Comparison of ENCODE assay signal across 8 cellular contexts in the genomic region with DNA sequence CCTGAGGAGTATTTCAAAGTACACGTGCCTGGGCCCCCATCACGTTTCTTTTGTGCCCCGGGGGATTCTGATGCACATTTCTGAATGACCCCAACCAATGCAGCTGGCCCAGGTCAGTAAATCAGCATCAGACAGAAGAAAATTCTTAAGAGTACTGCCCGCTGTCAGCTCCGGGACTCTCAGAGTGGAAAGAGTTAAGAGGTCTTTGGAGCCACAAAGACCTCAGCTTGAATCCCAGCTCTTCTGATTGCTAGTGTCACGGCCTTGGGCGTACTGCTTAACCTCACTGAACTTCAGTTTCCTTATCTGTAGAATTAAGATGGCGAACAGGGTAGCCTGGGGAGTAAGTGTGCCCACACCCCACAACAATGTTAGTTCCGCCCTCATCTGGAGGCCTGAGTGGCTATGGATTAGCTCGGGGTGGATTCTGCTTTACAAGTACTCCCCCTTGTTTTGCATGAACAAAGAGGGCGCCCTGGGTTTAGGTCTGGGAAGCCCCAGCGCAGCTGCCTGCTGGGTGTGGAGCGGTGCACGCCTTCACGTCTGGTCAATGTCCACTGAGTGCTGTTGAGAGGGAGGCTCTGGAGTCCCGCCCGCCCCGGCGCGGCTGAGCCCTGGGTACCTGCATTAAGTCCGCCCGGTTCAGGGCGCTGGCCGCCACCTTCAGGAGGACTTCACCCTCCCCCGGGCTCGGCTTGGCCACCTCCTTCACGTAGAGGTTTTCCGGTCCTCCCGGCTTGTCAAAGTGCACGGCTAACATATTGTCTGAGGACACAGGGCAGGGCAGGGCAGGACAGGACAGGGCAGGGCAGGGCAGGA. TPM values are rescaled to one million over a fixed set of nuclear protein-coding genes. Genes with fewer than 3 reads are reported as not detected.
DNase-seq lines count a peak whose midpoint lies in the region; ATAC-seq and TF ChIP-seq lines count a peak whose summit lies in the region.

No MANE protein-coding gene starts in this region.

- H3K4me3 Mint-ChIP-seq in activated T-cell treated with anti-CD3 and anti-CD28 coated beads, Interleukin-2, amount 50 U/mL, for 72 hours = peak overlapping the region; percentile 93
- peak overlapping the region; percentile 93 for H3K4me3 Mint-ChIP-seq in osteocyte (ENCODE audit: unreplicated experiment)

- H3K4me1 Mint-ChIP-seq in activated T-cell treated with anti-CD3 and anti-CD28 coated beads, Interleukin-2, amount 50 U/mL, for 72 hours (ENCODE audit: low read depth) = peaks cover 8% of the 10 kb centered on the region
- peaks cover 20% of the 10 kb centered on the region for H3K4me1 Mint-ChIP-seq in osteocyte (ENCODE audit: unreplicated experiment)

- H3K9me3 Mint-ChIP-seq in activated T-cell treated with anti-CD3 and anti-CD28 coated beads, Interleukin-2, amount 50 U/mL, for 72 hours = no peaks in the 10 kb centered on the region
- no peaks in the 10 kb centered on the region for H3K9me3 Mint-ChIP-seq in osteocyte (ENCODE audit: unreplicated experiment)

- peak in 1 of 2 donors; percentile 5 for TF ChIP-seq POLR2A in gastroesophageal sphincter (IDR thresholded peaks at IDR 0.05)

- peaks cover 0 to 2% of the 10 kb centered on the region in 2 donors for H3K36me3 Mint-ChIP-seq in activated T-cell treated with anti-CD3 and anti-CD28 coated beads, Interleukin-2, amount 50 U/mL, for 72 hours (ENCODE audit: insufficient read depth in 2 of 2)
- H3K36me3 Mint-ChIP-seq in osteocyte (ENCODE audit: unreplicated experiment) = peaks cover 17% of the 10 kb centered on the region

- DNase-seq in DMS 273 treated with DMSO at 0.1 percent for 48 hours (lab: John Stamatoyannopoulos, UW) (peak; percentile 28), GM19238 (ENCODE audit: insufficient read length, low spot score) (peak; percentile 73), NCI-H2227 treated with DMSO at 0.1 percent for 48 hours (lab: John Stamatoyannopoulos, UW) (peak; percentile 90), osteocyte (ENCODE audit: extremely low spot score, unreplicated experiment) (no peak), T1000 (lab: John Stamatoyannopoulos, UW) (no peak)
- DNase-seq in activated T-cell treated with anti-CD3 and anti-CD28 coated beads, Interleukin-2, amount 50 U/mL, for 72 hours = peak in 1 of 2 donors; percentile 66

- H3K4me3 ChIP-seq in gastroesophageal sphincter = peak overlapping the region; percentile 42 to 63

- no peaks in the 10 kb centered on the region for H3K27me3 ChIP-seq in gastroesophageal sphincter

- TF ChIP-seq CTCF in gastroesophageal sphincter (IDR thresholded peaks at IDR 0.05) (no peak), osteocyte (IDR thresholded peaks at IDR 0.05) (no peak)

- H3K27ac ChIP-seq in gastroesophageal sphincter = peak overlapping the region; percentile 47 to 96 (median 90)

- H3K27ac Mint-ChIP-seq in activated T-cell treated with anti-CD3 and anti-CD28 coated beads, Interleukin-2, amount 50 U/mL, for 72 hours = no peak overlapping the region
- peak overlapping the region; percentile 95 for H3K27ac Mint-ChIP-seq in osteocyte (ENCODE audit: unreplicated experiment)

- peaks cover 0 to 61% of the 10 kb centered on the region in 2 donors for H3K36me3 ChIP-seq in gastroesophageal sphincter

- WGBS in gastroesophageal sphincter (ENCODE audit: low coverage in 1 of 2), 2 donors = 11% methylated on average over 3 of the region's 30 CpGs; no CpG with 5 or more reads in 1 of the 2 donors

- H3K27me3 Mint-ChIP-seq in activated T-cell treated with anti-CD3 and anti-CD28 coated beads, Interleukin-2, amount 50 U/mL, for 72 hours (ENCODE audit: low read depth) = no peaks in the 10 kb centered on the region
- H3K27me3 Mint-ChIP-seq in osteocyte (ENCODE audit: unreplicated experiment) = no peaks in the 10 kb centered on the region

- peak; percentile 77 for ATAC-seq in HG03196 (IDR thresholded peaks at IDR 0.05; ENCODE audit: unreplicated experiment)
- peak; percentile 68 to 70 for ATAC-seq in activated T-cell treated with anti-CD3 and anti-CD28 coated beads, Interleukin-2, amount 50 U/mL, for 72 hours (replicated peaks in 1 of 2)
- peak; percentile 46 for ATAC-seq in gastroesophageal sphincter

- no peak for TF ChIP-seq EP300 in gastroesophageal sphincter (IDR thresholded peaks at IDR 0.05)

- peaks cover 0 to 24% (median 11%) of the 10 kb centered on the region in 3 donors for H3K4me1 ChIP-seq in gastroesophageal sphincter

- no peaks in the 10 kb centered on the region for H3K9me3 ChIP-seq in gastroesophageal sphincter

RNA-seq across cellular contexts. Expression of gene TP53I3, which starts 0.9 kb away (rescaled TPM):
- total RNA-seq in activated T-cell treated with anti-CD3 and anti-CD28 coated beads, Interleukin-2, amount 50 U/mL, for 72 hours = 1 to 10 TPM; 1.8 to 4.0 TPM
- total RNA-seq in gastroesophageal sphincter (10 to 100 TPM in 1 of 4 donors, 1 to 10 TPM in 3; 5.6 to 10.1 (median 8.9) TPM), osteocyte (44.4 and 45.9 TPM in 2 replicates)

RNA-seq across cellular contexts. Expression of gene SF3B6, which starts 7.7 kb away (rescaled TPM):
- 100 to 1,000 TPM; 110 to 115 TPM for total RNA-seq in activated T-cell treated with anti-CD3 and anti-CD28 coated beads, Interleukin-2, amount 50 U/mL, for 72 hours
- total RNA-seq in gastroesophageal sphincter = 100 to 1,000 TPM in 3 of 4 donors, 10 to 100 TPM in 1; 96.8 to 128 (median 115) TPM
- total RNA-seq in osteocyte = 89.5 and 91.4 TPM in 2 replicates

RNA-seq across cellular contexts. Expression of gene FKBP1B, which starts 34.2 kb away (rescaled TPM):
- 1 to 10 TPM; 2.2 to 4.2 TPM for total RNA-seq in activated T-cell treated with anti-CD3 and anti-CD28 coated beads, Interleukin-2, amount 50 U/mL, for 72 hours
- 1 to 10 TPM; 2.3 to 8.6 (median 5.5) TPM for total RNA-seq in gastroesophageal sphincter
- 12.6 and 12.7 TPM in 2 replicates for total RNA-seq in osteocyte

RNA-seq across cellular contexts. Expression of gene WDCP, which starts 36.6 kb away (rescaled TPM):
- 10 to 100 TPM; 14.9 to 17.7 TPM for total RNA-seq in activated T-cell treated with anti-CD3 and anti-CD28 coated beads, Interleukin-2, amount 50 U/mL, for 72 hours
- total RNA-seq in gastroesophageal sphincter (1 to 10 TPM; 5.9 to 7.3 (median 6.4) TPM), osteocyte (9.6 and 12.4 TPM in 2 replicates)

RNA-seq across cellular contexts. Expression of gene PFN4, which starts 39.4 kb away (rescaled TPM):
- total RNA-seq in activated T-cell treated with anti-CD3 and anti-CD28 coated beads, Interleukin-2, amount 50 U/mL, for 72 hours = under 1 TPM; 0.29 to 0.72 TPM
- under 1 TPM in 1 of 4 donors, not detected in 3; 0.94 TPM for total RNA-seq in gastroesophageal sphincter
- total RNA-seq in osteocyte = 1.4 and 1.9 TPM in 2 replicates

Comparison
In these comparisons a context has a peak if more than half of its experiments do, and no peak if none do; other contexts are left out.
1. DNase-seq: peak in DMS 273 treated with DMSO at 0.1 percent for 48 hours (single experiment), GM19238 (single experiment) and NCI-H2227 treated with DMSO at 0.1 percent for 48 hours (single experiment); none in osteocyte (single experiment) and T1000 (single experiment).
2. Peak in every context shown above with its lines, with median percentiles within 50 percentile points of each other: ATAC-seq.